Comparison of ENCODE assay signal across 3 cellular contexts in the genomic region with DNA sequence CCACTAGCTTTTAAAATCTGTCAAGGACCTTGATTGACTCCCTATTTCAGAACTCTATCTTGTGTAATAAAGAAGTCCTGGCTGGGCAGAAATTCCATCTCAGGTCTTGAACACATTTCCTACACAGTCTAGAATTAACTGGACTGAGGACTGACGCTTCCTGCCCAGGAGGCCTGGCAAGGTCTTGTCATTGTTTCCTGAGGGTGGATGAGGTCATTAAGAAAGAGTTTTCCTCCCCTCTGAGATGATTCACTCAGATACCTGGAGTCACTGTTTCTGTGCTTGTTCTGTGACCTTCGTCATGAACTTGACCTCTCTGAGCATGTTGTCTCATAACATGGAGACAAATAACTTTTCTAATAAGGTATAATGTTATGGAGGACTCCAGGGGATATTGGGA.
TF ChIP-seq lines count a peak whose summit lies in the region.

No MANE protein-coding gene starts in this region.

TF ChIP-seq in A549, 52 proteins besides CTCF, POLR2A, EP300 and RAD21:
- 0 out of 5 replicates have a peak, but pooled peaks have one; percentile 15 to 23 for TF ChIP-seq JUN (IDR thresholded peaks at IDR 0.05)
- TF ChIP-seq JUNB (IDR thresholded peaks at IDR 0.05), result peak; percentile 34; the same call in 1 of the 2 replicates
- TF ChIP-seq RARB (CRISPR knock-in tag; IDR thresholded peaks at IDR 0.05), result no peak

TF ChIP-seq in HCT116, 20 proteins besides CTCF, POLR2A, EP300 and RAD21:
- TF ChIP-seq EGR1 (IDR thresholded peaks at IDR 0.05; ENCODE audit: low read depth), result no peak
- peak; percentile 40; the same call in 1 of the 2 replicates for TF ChIP-seq JUND (IDR thresholded peaks at IDR 0.05)
- TF ChIP-seq FOSL1 (IDR thresholded peaks at IDR 0.05; ENCODE audit: low read depth), result peak; percentile 33; the same call in 1 of the 2 replicates

TF ChIP-seq in WTC11, 78 proteins besides CTCF, POLR2A, EP300 and RAD21:
- TF ChIP-seq ZNF423 (CRISPR knock-in tag; IDR thresholded peaks at IDR 0.05) (no peak), RORB (CRISPR knock-in tag; IDR thresholded peaks at IDR 0.05) (no peak), ATF3 (CRISPR knock-in tag; conservative IDR thresholded peaks at IDR 0.05) (no peak), E2F5 (CRISPR knock-in tag; IDR thresholded peaks at IDR 0.05) (no peak), TEAD1 (CRISPR knock-in tag; IDR thresholded peaks at IDR 0.05) (no peak), ZNF263 (CRISPR knock-in tag; IDR thresholded peaks at IDR 0.05; ENCODE audit: low read depth) (no peak), SOX15 (CRISPR knock-in tag; IDR thresholded peaks at IDR 0.05) (no peak)
- TF ChIP-seq, protein P1, sequence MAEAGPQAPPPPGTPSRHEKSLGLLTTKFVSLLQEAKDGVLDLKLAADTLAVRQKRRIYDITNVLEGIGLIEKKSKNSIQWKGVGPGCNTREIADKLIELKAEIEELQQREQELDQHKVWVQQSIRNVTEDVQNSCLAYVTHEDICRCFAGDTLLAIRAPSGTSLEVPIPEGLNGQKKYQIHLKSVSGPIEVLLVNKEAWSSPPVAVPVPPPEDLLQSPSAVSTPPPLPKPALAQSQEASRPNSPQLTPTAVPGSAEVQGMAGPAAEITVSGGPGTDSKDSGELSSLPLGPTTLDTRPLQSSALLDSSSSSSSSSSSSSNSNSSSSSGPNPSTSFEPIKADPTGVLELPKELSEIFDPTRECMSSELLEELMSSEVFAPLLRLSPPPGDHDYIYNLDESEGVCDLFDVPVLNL (CRISPR knock-in tag; IDR thresholded peaks at IDR 0.05; ENCODE audit: borderline replicate concordance, low read depth), result no peak
